In genomic region chr10:131977323-131978096, GRCh38 we compare ENCODE assay signal across 13 cellular contexts. TPM values are rescaled to one million over a fixed set of nuclear protein-coding genes. Genes with fewer than 3 reads are reported as not detected.
DNase-seq lines count a peak whose midpoint lies in the region; ATAC-seq and TF ChIP-seq lines count a peak whose summit lies in the region.
"Had no signal": no experiment of that assay in that cellular context is flagged by ENCODE, and none has a peak within 500 bp of the region (broad histone marks: within the 10 kb centered on the region; RNA-seq: fewer than 3 reads in every experiment).

No MANE protein-coding gene starts in this region.

- peak overlapping the region; percentile 60 for H3K4me3 Mint-ChIP-seq in activated CD4-positive, alpha-beta T cell treated with anti-CD3 and anti-CD28 coated beads, Interleukin-2, amount 10 ng/mL, durations not matched to agents 24 days and 14 days
- H3K4me3 Mint-ChIP-seq in endodermal cell (peak overlapping the region; percentile 85), progenitor cell of endocrine pancreas (ENCODE audit: low read depth) (peak overlapping the region; percentile 15)

- no peak for ATAC-seq in left lobe of liver
- ATAC-seq: left colon, SK-N-SH treated with all-trans-retinoic acid at 6 μM for 48 hours had no signal

- H3K36me3 ChIP-seq in endodermal cell (ENCODE audit: control insufficient read depth, insufficient read depth, low read length), result peaks cover 58% of the 10 kb centered on the region

- H3K4me1 ChIP-seq in endodermal cell (ENCODE audit: control insufficient read depth, insufficient read depth, low read length), result no peaks in the 10 kb centered on the region

- no peaks in the 10 kb centered on the region for H3K27me3 ChIP-seq in endodermal cell (ENCODE audit: control insufficient read depth, insufficient read depth, low read length, poor library complexity, severe bottlenecking)

- TF ChIP-seq CTCF in LNCaP clone FGC (IDR thresholded peaks at IDR 0.05; ENCODE audit: control insufficient read depth, extremely low read depth, insufficient read depth), result no peak
- no peak for TF ChIP-seq CTCF in endodermal cell (conservative IDR thresholded peaks at IDR 0.05)
- TF ChIP-seq CTCF in progenitor cell of endocrine pancreas (IDR thresholded peaks at IDR 0.05; ENCODE audit: unreplicated experiment), result no peak

- H3K27me3 Mint-ChIP-seq in activated CD4-positive, alpha-beta T cell treated with anti-CD3 and anti-CD28 coated beads, Interleukin-2, amount 10 ng/mL, durations not matched to agents 24 days and 14 days, result no peaks in the 10 kb centered on the region
- H3K27me3 Mint-ChIP-seq in endodermal cell (ENCODE audit: insufficient read depth) (no peaks in the 10 kb centered on the region), progenitor cell of endocrine pancreas (no peaks in the 10 kb centered on the region)

- H3K36me3 Mint-ChIP-seq in activated CD4-positive, alpha-beta T cell treated with anti-CD3 and anti-CD28 coated beads, Interleukin-2, amount 10 ng/mL, durations not matched to agents 24 days and 14 days (ENCODE audit: low read depth), result peaks cover 57% of the 10 kb centered on the region
- H3K36me3 Mint-ChIP-seq in endodermal cell (ENCODE audit: low read depth) (peaks cover 57% of the 10 kb centered on the region), progenitor cell of endocrine pancreas (ENCODE audit: insufficient read depth) (peaks cover 2% of the 10 kb centered on the region)

- intact Hi-C loops in activated CD4-positive, alpha-beta T cell treated with anti-CD3 and anti-CD28 coated beads, Interleukin-2, amount 10 ng/mL, durations not matched to agents 24 days and 14 days (cut with micrococcal nuclease), result no loop called here

- no peaks in the 10 kb centered on the region for H3K9me3 ChIP-seq in endodermal cell (ENCODE audit: control insufficient read depth, low read length)

- H3K27ac Mint-ChIP-seq in activated CD4-positive, alpha-beta T cell treated with anti-CD3 and anti-CD28 coated beads, Interleukin-2, amount 10 ng/mL, durations not matched to agents 24 days and 14 days, result peak overlapping the region; percentile 61
- H3K27ac Mint-ChIP-seq in endodermal cell, result peak overlapping the region; percentile 19
- H3K27ac Mint-ChIP-seq in progenitor cell of endocrine pancreas, result peak overlapping the region; percentile 2

- H3K4me3 ChIP-seq in LNCaP clone FGC (ENCODE audit: low read depth, low read length) (peak overlapping the region; percentile 69), endodermal cell (ENCODE audit: low read length) (peak overlapping the region; percentile 93)
- H3K4me3 ChIP-seq: skin epidermis had no signal

- H3K9me3 Mint-ChIP-seq in activated CD4-positive, alpha-beta T cell treated with anti-CD3 and anti-CD28 coated beads, Interleukin-2, amount 10 ng/mL, durations not matched to agents 24 days and 14 days, result no peaks in the 10 kb centered on the region
- H3K9me3 Mint-ChIP-seq in endodermal cell, result peaks cover 3% of the 10 kb centered on the region
- H3K9me3 Mint-ChIP-seq in progenitor cell of endocrine pancreas (ENCODE audit: low read depth), result no peaks in the 10 kb centered on the region

- 90 to 97% methylated on average over 9 to 13 of the region's 13 CpGs for WGBS in endodermal cell (ENCODE audit: insufficient coverage in 1 of 2, insufficient read length in 1 of 2), 2 experiments

- H3K4me1 Mint-ChIP-seq in activated CD4-positive, alpha-beta T cell treated with anti-CD3 and anti-CD28 coated beads, Interleukin-2, amount 10 ng/mL, durations not matched to agents 24 days and 14 days, result peaks cover 72% of the 10 kb centered on the region
- H3K4me1 Mint-ChIP-seq in endodermal cell, result peaks cover 35% of the 10 kb centered on the region
- peaks cover 28% of the 10 kb centered on the region for H3K4me1 Mint-ChIP-seq in progenitor cell of endocrine pancreas (ENCODE audit: low read depth)

- no peak overlapping the region for H3K9ac ChIP-seq in endodermal cell (ENCODE audit: extremely low read depth, low read length, poor library complexity, severe bottlenecking)

- no peak for DNase-seq in activated CD4-positive, alpha-beta T cell treated with anti-CD3 and anti-CD28 coated beads, Interleukin-2, amount 10 ng/mL, durations not matched to agents 24 days and 14 days
- no peak for DNase-seq in activated CD4-positive, alpha-beta T cell treated with anti-CD3 and anti-CD28 coated beads for 48 hours
- DNase-seq in LNCaP clone FGC (ENCODE audit: low read depth) (no peak), endodermal cell (no peak), progenitor cell of endocrine pancreas (ENCODE audit: low spot score, unreplicated experiment) (no peak), NCI-H2081 (lab: John Stamatoyannopoulos, UW) (no peak), left lobe of liver (ENCODE audit: low spot score) (no peak), UCSD-AML1 (lab: John Stamatoyannopoulos, UW; ENCODE audit: unreplicated experiment) (no peak)
- DNase-seq: activated CD4-positive, CD25-positive, alpha-beta regulatory T cell treated with anti-CD3 and anti-CD28 coated beads, Interleukin-2, amount 50 U/mL, for 72 hours; activated effector memory CD4-positive, alpha-beta T cell treated with Interleukin-2 at 50 U/mL for 16 hours; left colon had no signal

- H3K27ac ChIP-seq in endodermal cell (ENCODE audit: low read depth, low read length), result no peak overlapping the region
- H3K27ac ChIP-seq: skin epidermis had no signal

RNA-seq across cellular contexts. Expression of gene BNIP3, which starts 4.2 kb away (rescaled TPM):
- 94.4 and 95.1 TPM in 2 replicates for total RNA-seq in activated CD4-positive, alpha-beta T cell treated with anti-CD3 and anti-CD28 coated beads, Interleukin-2, amount 10 ng/mL, durations not matched to agents 24 days and 14 days
- 100 to 1,000 TPM in 1 of 2 donors, 10 to 100 TPM in 1; 93.5 to 108 TPM for total RNA-seq in endodermal cell
- 149 TPM for polyA plus RNA-seq in endodermal cell (2013, experiment 1 of 2)
- 135 TPM for polyA plus RNA-seq in endodermal cell (2013, experiment 2 of 2)
- 28.5 and 32.4 TPM in 2 replicates for total RNA-seq in progenitor cell of endocrine pancreas
- 90.4 TPM for total RNA-seq in left lobe of liver

Comparison
In these comparisons a context has a peak if more than half of its experiments do, and no peak if none do; other contexts are left out.
1. H3K27ac Mint-ChIP-seq: peak in every context shown above with its lines; median percentile 61 in activated CD4-positive, alpha-beta T cell treated with anti-CD3 and anti-CD28 coated beads, Interleukin-2, amount 10 ng/mL, durations not matched to agents 24 days and 14 days; 19 in endodermal cell; 2 in progenitor cell of endocrine pancreas.
2. H3K4me3 Mint-ChIP-seq: peak in every context shown above with its lines; median percentile 85 in endodermal cell; 60 in activated CD4-positive, alpha-beta T cell treated with anti-CD3 and anti-CD28 coated beads, Interleukin-2, amount 10 ng/mL, durations not matched to agents 24 days and 14 days; 15 in progenitor cell of endocrine pancreas.